ENCODE assay signal across 14 cellular contexts in genomic region chr5:63145167-63145566, GRCh38.
DNase-seq lines count a peak whose midpoint lies in the region; ATAC-seq and TF ChIP-seq lines count a peak whose summit lies in the region.
"Had no signal": no experiment of that assay in that cellular context is flagged by ENCODE, and none has a peak within 500 bp of the region (broad histone marks: within the 10 kb centered on the region; RNA-seq: fewer than 3 reads in every experiment).

No MANE protein-coding gene starts in this region.

- no peaks in the 10 kb centered on the region for H3K9me3 Mint-ChIP-seq in activated CD4-positive, alpha-beta T cell treated with anti-CD3 and anti-CD28 coated beads, Interleukin-2, amount 10 ng/mL, durations not matched to agents 7 days and 5 days

- no peaks in the 10 kb centered on the region for H3K27me3 Mint-ChIP-seq in activated CD4-positive, alpha-beta T cell treated with anti-CD3 and anti-CD28 coated beads, Interleukin-2, amount 10 ng/mL, durations not matched to agents 7 days and 5 days

- H3K27me3 ChIP-seq in MG63 (no peaks in the 10 kb centered on the region), right lobe of liver (no peaks in the 10 kb centered on the region), thymus (ENCODE audit: control insufficient read depth, insufficient read depth) (no peaks in the 10 kb centered on the region)

- no peak overlapping the region for H3K4me3 ChIP-seq in MG63
- no peak overlapping the region for H3K4me3 ChIP-seq in fibroblast of mammary gland (ENCODE audit: control insufficient read depth, low read depth, low read length)
- no peak overlapping the region for H3K4me3 ChIP-seq in right lobe of liver
- no peak overlapping the region for H3K4me3 ChIP-seq in thymus (ENCODE audit: low read length)
- H3K4me3 ChIP-seq: K562, PC-9 had no signal

- no peaks in the 10 kb centered on the region for H3K4me1 Mint-ChIP-seq in activated CD4-positive, alpha-beta T cell treated with anti-CD3 and anti-CD28 coated beads, Interleukin-2, amount 10 ng/mL, durations not matched to agents 7 days and 5 days

- ATAC-seq in right lobe of liver: peak; percentile 32 to 86 (median 70)
- ATAC-seq: K562 had no signal

- POLR2A ChIA-PET in activated CD4-positive, alpha-beta T cell treated with anti-CD3 and anti-CD28 coated beads, Interleukin-2, amount 10 ng/mL, durations not matched to agents 7 days and 5 days (lab: Charles Lee): no interaction called here

- H3K36me3 ChIP-seq in MG63 (no peaks in the 10 kb centered on the region), right lobe of liver (no peaks in the 10 kb centered on the region), thymus (ENCODE audit: control insufficient read depth, insufficient read depth) (no peaks in the 10 kb centered on the region)

- WGBS in right lobe of liver (ENCODE audit: insufficient coverage, low coverage, low lambda C conversion rate, missing lambda C conversion rate): 64% methylated on average over 1 of the region's 2 CpGs
- 94% methylated on average over 2 of the region's 2 CpGs for WGBS in thymus

- no peak for TF ChIP-seq POLR2A in right lobe of liver (IDR thresholded peaks at IDR 0.05)

- TF ChIP-seq CTCF in fibroblast of mammary gland (conservative IDR thresholded peaks at IDR 0.05; ENCODE audit: control insufficient read depth, insufficient read depth, low read depth, low read length) (no peak), right lobe of liver (IDR thresholded peaks at IDR 0.05) (no peak)

- H3K27ac ChIP-seq in right lobe of liver: no peak overlapping the region
- peak overlapping the region; percentile 31 for H3K27ac ChIP-seq in thymus (ENCODE audit: low read depth)
- H3K27ac ChIP-seq: PC-9 had no signal

- H3K36me3 Mint-ChIP-seq in activated CD4-positive, alpha-beta T cell treated with anti-CD3 and anti-CD28 coated beads, Interleukin-2, amount 10 ng/mL, durations not matched to agents 7 days and 5 days (ENCODE audit: low read depth): no peaks in the 10 kb centered on the region

- DNase-seq in MG63: peak; percentile 63
- DNase-seq in fibroblast of mammary gland (ENCODE audit: low read depth): peak; percentile 63
- DNase-seq in right lobe of liver: peak in 2 of 3 donors; percentile 39 to 57
- no peak for DNase-seq in NOMO-1 treated with dmso at 0.1 percent for 144 hours (lab: John Stamatoyannopoulos, UW; ENCODE audit: unreplicated experiment)
- DNase-seq in stimulated activated CD8-positive, alpha-beta memory T cell treated with anti-CD3 and anti-CD28 coated beads, Interleukin-4, amount 100 ng/mL, for 48 hours: no peak
- no peak for DNase-seq in activated CD4-positive, alpha-beta T cell treated with anti-CD3 and anti-CD28 coated beads, Interleukin-2, amount 10 ng/mL, durations not matched to agents 7 days and 5 days
- no peak for DNase-seq in D341Med (ENCODE audit: low spot score)
- DNase-seq: DMS 273 treated with DMSO at 0.1 percent for 48 hours, H7, NCI-H146, PC-9, SHP77 treated with DMSO at 0.1 percent for 48 hours had no signal

- no peak overlapping the region for H3K27ac Mint-ChIP-seq in activated CD4-positive, alpha-beta T cell treated with anti-CD3 and anti-CD28 coated beads, Interleukin-2, amount 10 ng/mL, durations not matched to agents 7 days and 5 days

- CTCF ChIA-PET in activated CD4-positive, alpha-beta T cell treated with anti-CD3 and anti-CD28 coated beads, Interleukin-2, amount 10 ng/mL, durations not matched to agents 7 days and 5 days (lab: Charles Lee): no interaction called here

- H3K4me1 ChIP-seq in right lobe of liver (peaks cover 0 to 7% (median 4%) of the 10 kb centered on the region in 4 donors), thymus (ENCODE audit: control insufficient read depth, insufficient read depth, low read length) (no peaks in the 10 kb centered on the region)

- H3K4me3 Mint-ChIP-seq in activated CD4-positive, alpha-beta T cell treated with anti-CD3 and anti-CD28 coated beads, Interleukin-2, amount 10 ng/mL, durations not matched to agents 7 days and 5 days: no peak overlapping the region

- H3K9me3 ChIP-seq in MG63 (no peaks in the 10 kb centered on the region), right lobe of liver (no peaks in the 10 kb centered on the region), thymus (ENCODE audit: control insufficient read depth) (no peaks in the 10 kb centered on the region)

- intact Hi-C loops in right lobe of liver (cut with DNase I): no loop called here

Comparison
In these comparisons a context has a peak if more than half of its experiments do, and no peak if none do; other contexts are left out.
1. DNase-seq: peak in MG63 (single experiment), fibroblast of mammary gland (single experiment) and right lobe of liver (2 of 3); none in NOMO-1 treated with dmso at 0.1 percent for 144 hours (single experiment), stimulated activated CD8-positive, alpha-beta memory T cell treated with anti-CD3 and anti-CD28 coated beads, Interleukin-4, amount 100 ng/mL, for 48 hours (single experiment), activated CD4-positive, alpha-beta T cell treated with anti-CD3 and anti-CD28 coated beads, Interleukin-2, amount 10 ng/mL, durations not matched to agents 7 days and 5 days (single experiment) and D341Med (single experiment).